ENCODE assay signal across 9 cellular contexts in genomic region chr2:60551241-60552095, GRCh38. TPM values are rescaled to one million over a fixed set of nuclear protein-coding genes. Genes with fewer than 3 reads are reported as not detected.
DNase-seq lines count a peak whose midpoint lies in the region; ATAC-seq and TF ChIP-seq lines count a peak whose summit lies in the region.
"Had no signal": no experiment of that assay in that cellular context is flagged by ENCODE, and none has a peak within 500 bp of the region (broad histone marks: within the 10 kb centered on the region; RNA-seq: fewer than 3 reads in every experiment).

No MANE protein-coding gene starts in this region.

- TF ChIP-seq CTCF in 22Rv1 (IDR thresholded peaks at IDR 0.05) (no peak), Peyer's patch (IDR thresholded peaks at IDR 0.05) (no peak)

- ATAC-seq in HG03196 (IDR thresholded peaks at IDR 0.05; ENCODE audit: unreplicated experiment) (no peak), GM21825 (IDR thresholded peaks at IDR 0.05; ENCODE audit: unreplicated experiment) (no peak)

- H3K27ac ChIP-seq in 22Rv1 (peak overlapping the region; percentile 70), Peyer's patch (peak overlapping the region; percentile 70 to 92 (median 82)), duodenal mucosa (ENCODE audit: low read depth, low read length) (peak overlapping the region; percentile 7), muscle layer of colon (ENCODE audit: low read depth, low read length) (peak overlapping the region; percentile 89)

- H3K9me3 ChIP-seq in Peyer's patch = no peaks in the 10 kb centered on the region
- H3K9me3 ChIP-seq in duodenal mucosa (ENCODE audit: control insufficient read depth in 1 of 2, low read length in 2 of 2) = no peaks in the 10 kb centered on the region
- H3K9me3 ChIP-seq in muscle layer of colon (ENCODE audit: low read length) = no peaks in the 10 kb centered on the region

- H3K9ac ChIP-seq in duodenal mucosa (ENCODE audit: low read depth in 1 of 2, low read length in 2 of 2) = peak overlapping the region; percentile 57 to 61
- no peak overlapping the region for H3K9ac ChIP-seq in muscle layer of colon (ENCODE audit: low read length)

- no peak for TF ChIP-seq POLR2A in Peyer's patch (IDR thresholded peaks at IDR 0.05)

- peaks cover 0 to 52% (median 4%) of the 10 kb centered on the region in 4 donors for H3K4me1 ChIP-seq in Peyer's patch
- peaks cover 16 to 26% of the 10 kb centered on the region in 2 donors for H3K4me1 ChIP-seq in duodenal mucosa (ENCODE audit: control insufficient read depth in 1 of 2, insufficient read depth in 2 of 2, low read length in 2 of 2)
- peaks cover 14% of the 10 kb centered on the region for H3K4me1 ChIP-seq in muscle layer of colon (ENCODE audit: insufficient read depth, low read length)

- H3K27me3 ChIP-seq in Peyer's patch (peaks cover 0 to 10% of the 10 kb centered on the region in 2 donors), duodenal mucosa (ENCODE audit: control insufficient read depth in 1 of 2, insufficient read depth in 2 of 2, low read length in 2 of 2) (peaks cover 5 to 13% of the 10 kb centered on the region in 2 donors), muscle layer of colon (ENCODE audit: control insufficient read depth in 1 of 2, insufficient read depth in 2 of 2, low read length in 2 of 2) (peaks cover 0 to 13% of the 10 kb centered on the region in 2 donors)

- H3K4me3 ChIP-seq in GM08714 (ENCODE audit: low read length) (peak overlapping the region; percentile 93), Peyer's patch (peak overlapping the region; percentile 57 to 79 (median 68)), duodenal mucosa (ENCODE audit: low read depth in 1 of 2, low read length in 2 of 2) (peak overlapping the region; percentile 77 to 80), muscle layer of colon (ENCODE audit: low read depth in 1 of 2, low read length in 2 of 2) (peak overlapping the region; percentile 63 to 81)
- H3K4me3 ChIP-seq: lung had no signal

- no peaks in the 10 kb centered on the region for H3K36me3 ChIP-seq in Peyer's patch
- H3K36me3 ChIP-seq in duodenal mucosa (ENCODE audit: control insufficient read depth in 1 of 2, insufficient read depth in 2 of 2, low read length in 2 of 2) = no peaks in the 10 kb centered on the region
- H3K36me3 ChIP-seq in muscle layer of colon (ENCODE audit: insufficient read depth, low read length) = no peaks in the 10 kb centered on the region

- DNase-seq in Peyer's patch (peak; percentile 59 to 69 (median 67)), midbrain (lab: John Stamatoyannopoulos, UW) (no peak)

RNA-seq across cellular contexts. Expression of gene BCL11A, which starts 2.0 kb away (rescaled TPM):
- total RNA-seq in Peyer's patch = 10 to 100 TPM; 35.4 to 94.9 (median 68.8) TPM

Comparison
In these comparisons a context has a peak if more than half of its experiments do, and no peak if none do; other contexts are left out.
1. H3K27ac ChIP-seq: peak in every context shown above with its lines; median percentile 89 in muscle layer of colon; 82 in Peyer's patch; 70 in 22Rv1; 7 in duodenal mucosa.